Comparison of ENCODE assay signal across 18 cellular contexts in the genomic region with DNA sequence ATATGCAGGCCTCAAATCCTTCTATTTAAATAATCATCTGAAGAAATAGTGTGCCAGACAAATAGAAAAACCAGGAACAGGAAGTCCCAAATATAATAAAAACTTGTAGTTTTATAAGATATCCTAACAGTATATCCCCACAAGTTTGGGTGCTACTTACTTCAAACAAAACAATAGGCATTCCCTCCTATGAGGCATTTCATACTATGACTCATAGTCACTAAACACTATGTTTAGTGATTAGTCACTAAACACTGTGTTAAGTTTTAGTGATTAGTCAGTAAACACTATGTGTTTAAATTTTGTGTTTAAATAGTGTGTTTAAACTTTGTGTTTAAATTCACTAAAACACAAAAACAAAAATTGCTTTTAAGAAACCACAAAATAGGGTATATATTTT.
DNase-seq lines count a peak whose midpoint lies in the region; FAIRE-seq and TF ChIP-seq lines count a peak whose summit lies in the region.
"Had no signal": no experiment of that assay in that cellular context is flagged by ENCODE, and none has a peak within 500 bp of the region (broad histone marks: within the 10 kb centered on the region; RNA-seq: fewer than 3 reads in every experiment).

No MANE protein-coding gene starts in this region.

- H3K4me3 ChIP-seq in cardiac fibroblast (replicated peaks in 1 of 2; ENCODE audit: low read depth in 2 of 2, low read length in 2 of 2), result no peak overlapping the region
- H3K4me3 ChIP-seq: heart left ventricle had no signal

- DNase-seq in DMS53 treated with DMSO at 0.1 percent for 48 hours (lab: John Stamatoyannopoulos, UW; ENCODE audit: unreplicated experiment) (peak; percentile 50), M059J (ENCODE audit: low read depth) (peak; percentile 19), cardiac fibroblast (ENCODE audit: low read depth in 2 of 2) (peak; percentile 0 to 53), kidney tubule cell (ENCODE audit: low spot score) (peak; percentile 66), NOMO-1 treated with dmso at 0.1 percent for 144 hours (lab: John Stamatoyannopoulos, UW; ENCODE audit: unreplicated experiment) (no peak), RCC 7860 (ENCODE audit: low spot score) (no peak), CD1c-positive myeloid dendritic cell (ENCODE audit: extremely low spot score) (no peak)
- no peak for DNase-seq in activated CD4-positive, alpha-beta T cell treated with anti-CD3 and anti-CD28 coated beads, Interleukin-2, amount 50 U/mL, for 4 hours
- DNase-seq: H7, heart left ventricle, IMR-90, NCI-H1048, NCI-H2081, NCI-H526, RPMI8226, T-cell, WERI-Rb-1 had no signal

- no peak for TF ChIP-seq CTCF in cardiac fibroblast (IDR thresholded peaks at IDR 0.05; ENCODE audit: low read depth, low read length)

- no peak for FAIRE-seq in RCC 7860 (lab: Jason Lieb, UNC)
- FAIRE-seq: islet of Langerhans had no signal

Comparison
In these comparisons a context has a peak if more than half of its experiments do, and no peak if none do; other contexts are left out.
1. DNase-seq: peak in DMS53 treated with DMSO at 0.1 percent for 48 hours (single experiment), M059J (single experiment), cardiac fibroblast (2 of 2) and kidney tubule cell (single experiment); none in NOMO-1 treated with dmso at 0.1 percent for 144 hours (single experiment), activated CD4-positive, alpha-beta T cell treated with anti-CD3 and anti-CD28 coated beads, Interleukin-2, amount 50 U/mL, for 4 hours (0 of 2), RCC 7860 (single experiment) and CD1c-positive myeloid dendritic cell (single experiment).